In the genomic region with DNA sequence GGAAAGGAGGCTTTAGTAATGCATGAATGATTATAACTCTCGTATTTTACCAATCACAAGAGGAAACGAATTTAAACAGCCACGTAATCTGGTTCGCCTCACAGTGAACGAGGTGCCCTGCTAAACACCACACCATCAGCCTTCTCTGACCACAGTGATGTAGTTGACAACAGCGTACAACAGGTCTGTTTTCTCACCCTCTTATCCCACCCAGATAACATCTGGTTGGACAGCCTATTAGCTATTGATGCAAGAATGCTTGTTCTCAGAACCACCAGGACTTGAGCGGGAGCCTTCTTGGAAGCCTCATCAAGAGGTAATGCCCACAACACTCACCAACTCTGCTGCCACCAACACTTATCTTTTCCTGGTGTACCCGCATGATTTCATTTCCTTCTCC, we compare ENCODE assay signal across 1 cellular context.
TF ChIP-seq lines count a peak whose summit lies in the region.

No MANE protein-coding gene starts in this region.

TF ChIP-seq in GM12878, 131 proteins besides CTCF, POLR2A, EP300 and RAD21:
- no peak for TF ChIP-seq IKZF1 (conservative IDR thresholded peaks at IDR 0.05)
- TF ChIP-seq, protein P1, sequence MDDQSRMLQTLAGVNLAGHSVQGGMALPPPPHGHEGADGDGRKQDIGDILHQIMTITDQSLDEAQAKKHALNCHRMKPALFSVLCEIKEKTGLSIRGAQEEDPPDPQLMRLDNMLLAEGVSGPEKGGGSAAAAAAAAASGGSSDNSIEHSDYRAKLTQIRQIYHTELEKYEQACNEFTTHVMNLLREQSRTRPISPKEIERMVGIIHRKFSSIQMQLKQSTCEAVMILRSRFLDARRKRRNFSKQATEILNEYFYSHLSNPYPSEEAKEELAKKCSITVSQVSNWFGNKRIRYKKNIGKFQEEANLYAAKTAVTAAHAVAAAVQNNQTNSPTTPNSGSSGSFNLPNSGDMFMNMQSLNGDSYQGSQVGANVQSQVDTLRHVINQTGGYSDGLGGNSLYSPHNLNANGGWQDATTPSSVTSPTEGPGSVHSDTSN (IDR thresholded peaks at IDR 0.05; ENCODE audit: insufficient replicate concordance, low read depth, low read length): no peak
- TF ChIP-seq HDAC2 (IDR thresholded peaks at IDR 0.05): no peak
